In the genomic region with DNA sequence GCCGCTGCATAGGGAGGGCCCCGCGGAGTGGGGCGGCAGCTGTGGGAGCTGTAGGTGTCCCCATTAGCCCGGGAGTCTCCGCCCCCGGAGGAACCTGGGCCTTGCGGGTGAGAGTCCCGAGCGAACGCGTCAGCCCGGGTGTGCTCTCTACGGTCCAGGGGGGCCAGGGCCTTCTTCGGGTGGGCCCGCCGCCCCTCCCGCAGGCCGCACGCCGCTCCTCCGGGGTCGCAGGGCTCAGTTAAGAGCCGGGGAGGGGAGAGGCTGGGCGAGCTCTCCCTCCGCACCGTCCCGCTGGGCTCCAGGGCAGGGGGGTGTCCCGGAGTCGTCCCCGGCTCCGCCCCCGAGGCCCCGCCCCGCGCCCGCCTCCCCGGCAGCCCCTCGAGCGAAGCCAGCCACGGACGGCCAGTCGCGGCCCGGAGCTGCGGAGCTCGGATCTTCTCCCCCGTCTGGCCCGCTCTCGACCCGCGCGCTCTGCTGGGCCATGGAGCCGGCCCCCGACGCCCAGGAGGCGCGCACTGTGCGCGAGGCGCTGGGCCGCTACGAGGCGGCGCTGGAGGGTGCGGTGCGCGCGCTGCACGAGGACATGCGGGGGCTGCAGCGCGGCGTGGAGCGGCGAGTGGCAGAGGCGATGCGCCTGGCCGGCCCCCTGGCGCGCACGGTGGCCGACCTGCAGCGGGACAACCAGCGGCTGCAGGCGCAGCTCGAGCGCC, we compare ENCODE assay signal across 1 cellular context.
TF ChIP-seq lines count a peak whose summit lies in the region.

A gene (plus strand): TSS at position 405 of the 710 bp plus-strand sequence. CDS start 77 bp downstream, at position 482.

TF ChIP-seq in K562, 482 proteins besides CTCF, POLR2A, EP300 and RAD21 (continued from another document):
- TF ChIP-seq, protein P1, sequence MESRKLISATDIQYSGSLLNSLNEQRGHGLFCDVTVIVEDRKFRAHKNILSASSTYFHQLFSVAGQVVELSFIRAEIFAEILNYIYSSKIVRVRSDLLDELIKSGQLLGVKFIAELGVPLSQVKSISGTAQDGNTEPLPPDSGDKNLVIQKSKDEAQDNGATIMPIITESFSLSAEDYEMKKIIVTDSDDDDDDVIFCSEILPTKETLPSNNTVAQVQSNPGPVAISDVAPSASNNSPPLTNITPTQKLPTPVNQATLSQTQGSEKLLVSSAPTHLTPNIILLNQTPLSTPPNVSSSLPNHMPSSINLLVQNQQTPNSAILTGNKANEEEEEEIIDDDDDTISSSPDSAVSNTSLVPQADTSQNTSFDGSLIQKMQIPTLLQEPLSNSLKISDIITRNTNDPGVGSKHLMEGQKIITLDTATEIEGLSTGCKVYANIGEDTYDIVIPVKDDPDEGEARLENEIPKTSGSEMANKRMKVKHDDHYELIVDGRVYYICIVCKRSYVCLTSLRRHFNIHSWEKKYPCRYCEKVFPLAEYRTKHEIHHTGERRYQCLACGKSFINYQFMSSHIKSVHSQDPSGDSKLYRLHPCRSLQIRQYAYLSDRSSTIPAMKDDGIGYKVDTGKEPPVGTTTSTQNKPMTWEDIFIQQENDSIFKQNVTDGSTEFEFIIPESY (CRISPR knock-in tag; IDR thresholded peaks at IDR 0.05) = 0 out of 2 replicates have a peak, but pooled peaks have one; percentile 56
TF ChIP-seq in K562: peak in this region for 2.
